In genomic region chr18:13823707-13824395, GRCh38 we compare ENCODE assay signal across 9 cellular contexts. TPM values are rescaled to one million over a fixed set of nuclear protein-coding genes. Genes with fewer than 3 reads are reported as not detected.
A peak's percentile ranks its signal among the peaks of the same experiment; 100 is the strongest.
DNase-seq lines count a peak whose midpoint lies in the region; ATAC-seq and TF ChIP-seq lines count a peak whose summit lies in the region.
"Had no signal": no experiment of that assay in that cellular context is flagged by ENCODE, and none has a peak within 500 bp of the region (broad histone marks: within the 10 kb centered on the region; RNA-seq: fewer than 3 reads in every experiment).

MC5R (plus strand) TSS chr18:13824149; CDS start chr18:13825766, 1,617 bp downstream.

- intact Hi-C loops in ascending aorta (cut with DNase I) = loop anchor here (10.0 kb wide), 1 partner anchor 571 kb away; no protein-coding TSS in a partner anchor

- peak; percentile 76 to 92 (median 86) for TF ChIP-seq CTCF in ascending aorta (IDR thresholded peaks at IDR 0.05)

- H3K27me3 ChIP-seq in ascending aorta = no peaks in the 10 kb centered on the region

- H3K36me3 ChIP-seq in ascending aorta = no peaks in the 10 kb centered on the region

- H3K4me1 ChIP-seq in ascending aorta = no peaks in the 10 kb centered on the region

- H3K27ac ChIP-seq in ascending aorta (no peak within 1 kb of the TSS), skin epidermis (no peak within 1 kb of the TSS)

- peak; percentile 89 for ATAC-seq in GM21619 (IDR thresholded peaks at IDR 0.05; ENCODE audit: unreplicated experiment)

- H3K4me3 ChIP-seq in ascending aorta (peak within 1 kb of the TSS; percentile 51 to 57), iPS-11a (ENCODE audit: low read depth, low read length) (peak within 1 kb of the TSS; percentile 37), skin epidermis (peak within 1 kb of the TSS; percentile 6 to 46 (median 24))

- in situ Hi-C loops in KBM-7 (cut with MboI; ENCODE audit: low pct_unique_long_range_greater_than_20kb, low sequenced_read_pairs) = no loop called here

- no peaks in the 10 kb centered on the region for H3K9me3 ChIP-seq in ascending aorta

- DNase-seq in EL (peak; percentile 43), KBM-7 (peak; percentile 75), T-helper 9 cell (peak; percentile 57), ascending aorta (ENCODE audit: low spot score in 2 of 2) (peak in 1 of 2 donors; percentile 68), NCI-H2029 (lab: John Stamatoyannopoulos, UW) (no peak)

RNA-seq across cellular contexts. Expression of gene MC5R, which starts in this region (rescaled TPM):
- not detected for total RNA-seq in ascending aorta
- total RNA-seq: pulmonary artery endothelial cell had no signal
